Comparison of ENCODE assay signal across 20 cellular contexts in the genomic region with DNA sequence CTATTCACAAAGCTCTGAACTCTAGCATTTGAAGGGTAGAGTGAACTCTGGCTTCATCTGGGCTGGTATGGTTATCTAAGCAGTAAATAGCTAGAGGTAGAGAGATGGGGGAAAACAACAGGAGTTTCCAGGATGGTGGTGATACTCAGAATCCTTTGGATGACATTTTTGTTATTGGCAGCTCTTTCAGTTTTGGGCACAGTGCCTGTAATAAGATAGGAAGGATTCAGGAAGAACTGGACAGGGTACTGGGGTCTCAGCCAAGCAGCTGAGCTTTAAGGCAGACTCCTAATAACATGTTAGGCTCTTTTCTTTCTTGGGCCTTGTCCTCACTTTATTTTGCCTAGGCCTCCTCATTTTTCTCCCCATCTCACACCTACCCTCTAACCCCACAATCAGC.
"Had no signal": no experiment of that assay in that cellular context is flagged by ENCODE, and none has a peak within 500 bp of the region (broad histone marks: within the 10 kb centered on the region; RNA-seq: fewer than 3 reads in every experiment).

No MANE protein-coding gene starts in this region.

- H3K27ac ChIP-seq: PC-9, Peyer's patch, SJCRH30 had no signal

- H3K4me3 ChIP-seq: PC-9, Peyer's patch, SJCRH30 had no signal

- DNase-seq: KBM-7; MV-4-11; NCI-H1092; NCI-H1105 treated with DMSO at 0.1 percent for 48 hours; NCI-H1417 treated with DMSO at 0.1 percent for 48 hours; NCI-H146; NCI-H1694 treated with DMSO at 0.1 percent for 48 hours; NCI-H1930; NCI-H2081; NCI-H2107; NCI-H2227 treated with DMSO at 0.1 percent for 48 hours; NCI-H524; NCI-H526 treated with DMSO at 0.1 percent for 48 hours; NCI-H748 treated with DMSO at 0.1 percent for 48 hours; NK-92 treated with Interleukin-12 subunit alpha and Interleukin-12 subunit beta, amount 100 ng/mL, for 24 hours; OCI-M1; PC-9; Peyer's patch; SHP77 treated with DMSO at 0.1 percent for 48 hours; SJCRH30 had no signal

- H3K27me3 ChIP-seq: Peyer's patch, SJCRH30 had no signal
